Comparison of ENCODE assay signal across 15 cellular contexts in genomic region chr16:85252461-85252860, GRCh38.
DNase-seq lines count a peak whose midpoint lies in the region; TF ChIP-seq lines count a peak whose summit lies in the region.
"Had no signal": no experiment of that assay in that cellular context is flagged by ENCODE, and none has a peak within 500 bp of the region (broad histone marks: within the 10 kb centered on the region; RNA-seq: fewer than 3 reads in every experiment).

No MANE protein-coding gene starts in this region.

- H3K27ac Mint-ChIP-seq in endothelial cell (ENCODE audit: unreplicated experiment), result peak overlapping the region; percentile 13
- H3K27ac Mint-ChIP-seq: stimulated activated memory B cell treated with anti-CD40 and anti-IgM and Interleukin-4, amounts not matched to agents 10 μg/mL and 1 μg/mL and 100 μg/mL, for 72 hours had no signal

- H3K36me3 Mint-ChIP-seq in endothelial cell (ENCODE audit: low read depth, unreplicated experiment), result no peaks in the 10 kb centered on the region
- H3K36me3 Mint-ChIP-seq: stimulated activated memory B cell treated with anti-CD40 and anti-IgM and Interleukin-4, amounts not matched to agents 10 μg/mL and 1 μg/mL and 100 μg/mL, for 72 hours had no signal

- no peak overlapping the region for H3K4me3 ChIP-seq in NB4 (ENCODE audit: low read depth, low read length)
- H3K4me3 ChIP-seq: dorsolateral prefrontal cortex, prostate gland, sigmoid colon, suprapubic skin had no signal

- in situ Hi-C loops in GM13976 (cut with MboI; ENCODE audit: low sequenced_read_pairs, unreplicated experiment), result no loop called here

- no peaks in the 10 kb centered on the region for H3K4me1 Mint-ChIP-seq in endothelial cell (ENCODE audit: unreplicated experiment)
- H3K4me1 Mint-ChIP-seq: stimulated activated memory B cell treated with anti-CD40 and anti-IgM and Interleukin-4, amounts not matched to agents 10 μg/mL and 1 μg/mL and 100 μg/mL, for 72 hours had no signal

- DNase-seq in activated gamma-delta T cell treated with Interleukin-2 at 50 U/mL for 16 hours, result peak; percentile 13
- DNase-seq in activated gamma-delta T cell (lab: John Stamatoyannopoulos, UW), result no peak
- peak; percentile 61 for DNase-seq in GM13976 (ENCODE audit: low spot score)
- DNase-seq in NB4 (ENCODE audit: low read depth), result peak; percentile 29
- no peak for DNase-seq in endothelial cell (ENCODE audit: low spot score)
- no peak for DNase-seq in NCI-H526 treated with DMSO at 0.1 percent for 48 hours (lab: John Stamatoyannopoulos, UW)
- DNase-seq in NCI-H1105 (lab: John Stamatoyannopoulos, UW), result no peak
- no peak for DNase-seq in NCI-H345 treated with DMSO at 0.1 percent for 48 hours (lab: John Stamatoyannopoulos, UW; ENCODE audit: unreplicated experiment)
- DNase-seq: GOT3, NCI-H748 treated with DMSO at 0.1 percent for 48 hours had no signal

- no peaks in the 10 kb centered on the region for H3K9me3 Mint-ChIP-seq in endothelial cell (ENCODE audit: unreplicated experiment)
- H3K9me3 Mint-ChIP-seq: stimulated activated memory B cell treated with anti-CD40 and anti-IgM and Interleukin-4, amounts not matched to agents 10 μg/mL and 1 μg/mL and 100 μg/mL, for 72 hours had no signal

- TF ChIP-seq CTCF in GM13976 (IDR thresholded peaks at IDR 0.05; ENCODE audit: borderline replicate concordance, control extremely low read depth, extremely low read depth, insufficient read depth, missing control alignments), result no peak
- no peak for TF ChIP-seq CTCF in NB4 (IDR thresholded peaks at IDR 0.05; ENCODE audit: low read depth, low read length)
- TF ChIP-seq CTCF in endothelial cell (IDR thresholded peaks at IDR 0.05; ENCODE audit: unreplicated experiment), result no peak

- no peak for TF ChIP-seq POLR2A in NB4 (IDR thresholded peaks at IDR 0.05; ENCODE audit: extremely low read depth, insufficient read length)

- H3K27me3 Mint-ChIP-seq in endothelial cell (ENCODE audit: unreplicated experiment), result peaks cover 9% of the 10 kb centered on the region

- H3K4me3 Mint-ChIP-seq in endothelial cell (ENCODE audit: unreplicated experiment), result no peak overlapping the region
- H3K4me3 Mint-ChIP-seq: stimulated activated memory B cell treated with anti-CD40 and anti-IgM and Interleukin-4, amounts not matched to agents 10 μg/mL and 1 μg/mL and 100 μg/mL, for 72 hours had no signal

Comparison
In these comparisons a context has a peak if more than half of its experiments do, and no peak if none do; other contexts are left out.
1. DNase-seq: peak in activated gamma-delta T cell treated with Interleukin-2 at 50 U/mL for 16 hours (single experiment), GM13976 (single experiment) and NB4 (single experiment); none in activated gamma-delta T cell (single experiment), endothelial cell (single experiment), NCI-H526 treated with DMSO at 0.1 percent for 48 hours (single experiment), NCI-H1105 (single experiment) and NCI-H345 treated with DMSO at 0.1 percent for 48 hours (single experiment).